Comparison of ENCODE assay signal across 20 cellular contexts in the genomic region with DNA sequence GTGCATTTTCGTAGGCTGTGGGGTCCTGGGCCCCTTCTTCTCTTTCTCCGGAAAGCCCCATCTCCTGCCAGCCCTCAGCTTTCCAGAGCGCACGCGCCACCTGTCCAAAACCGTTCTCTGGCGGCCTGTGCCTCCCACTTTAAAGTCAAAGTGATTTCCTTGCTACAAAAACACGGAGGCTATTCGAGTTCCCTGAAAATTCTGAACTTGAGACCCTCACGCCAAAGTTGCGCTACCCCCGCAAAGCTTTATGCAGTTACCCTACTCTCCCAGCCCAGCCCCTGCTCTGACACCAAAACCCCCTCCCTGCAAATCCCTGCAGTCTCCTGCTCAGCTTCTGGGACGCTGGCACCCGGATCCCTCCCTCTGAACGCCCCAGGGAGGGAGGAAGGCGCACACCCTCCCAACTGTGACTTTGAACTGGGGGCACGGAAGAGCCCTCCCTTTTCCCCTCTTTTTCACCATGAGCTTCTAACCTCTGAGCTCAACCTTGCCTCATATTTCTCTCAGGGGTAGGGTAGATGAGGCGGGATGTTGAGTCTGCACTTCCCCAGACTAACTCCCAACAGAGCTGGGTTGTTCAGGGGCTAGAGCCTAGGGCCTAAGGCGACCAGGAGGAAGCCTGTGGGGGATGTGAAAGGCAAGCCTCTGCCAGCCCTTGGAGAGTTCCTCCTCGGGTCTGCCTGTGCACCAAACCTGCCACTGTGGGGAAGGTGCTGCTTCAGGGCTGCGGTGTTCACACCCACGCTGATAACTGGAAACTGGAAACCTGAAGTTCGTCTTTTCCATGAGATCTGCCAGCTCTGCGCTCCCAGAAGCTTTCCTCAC. TPM values are rescaled to one million over a fixed set of nuclear protein-coding genes. Genes with fewer than 3 reads are reported as not detected.
DNase-seq lines count a peak whose midpoint lies in the region; ATAC-seq and TF ChIP-seq lines count a peak whose summit lies in the region.
"Had no signal": no experiment of that assay in that cellular context is flagged by ENCODE, and none has a peak within 500 bp of the region (broad histone marks: within the 10 kb centered on the region; RNA-seq: fewer than 3 reads in every experiment).

No MANE protein-coding gene starts in this region.

- H4K91ac ChIP-seq in neuronal stem cell (ENCODE audit: low read depth, low read length, poor library complexity) = no peak overlapping the region

- no peak for TF ChIP-seq CTCF in body of pancreas (IDR thresholded peaks at IDR 0.05)
- TF ChIP-seq CTCF in heart right ventricle (IDR thresholded peaks at IDR 0.05) = no peak

- H3K4me3 ChIP-seq in ectodermal cell (ENCODE audit: insufficient read depth, low read depth, low read length) (peak overlapping the region; percentile 36), neuronal stem cell (ENCODE audit: low read length in 2 of 2) (peak overlapping the region in 1 of 2 donors; percentile 74), body of pancreas (no peak overlapping the region), heart right ventricle (no peak overlapping the region)
- H3K4me3 ChIP-seq: lower lobe of right lung, MG63 had no signal

- no peak overlapping the region for H3K14ac ChIP-seq in neuronal stem cell (ENCODE audit: low read length)

- H2BK12ac ChIP-seq in neuronal stem cell (ENCODE audit: low read length) = no peak overlapping the region

- H2AFZ ChIP-seq in neuronal stem cell (ENCODE audit: low read length) = peak overlapping the region; percentile 6

- no peak overlapping the region for H3K18ac ChIP-seq in neuronal stem cell (ENCODE audit: low read length)

- H3K9ac ChIP-seq in neuronal stem cell (ENCODE audit: low read depth, low read length, poor library complexity) = no peak overlapping the region

- peak overlapping the region; percentile 69 for H3K23ac ChIP-seq in neuronal stem cell (ENCODE audit: low read depth, low read length, poor library complexity)

- no peak for TF ChIP-seq POLR2A in body of pancreas (IDR thresholded peaks at IDR 0.05)

- no peak overlapping the region for H2BK15ac ChIP-seq in neuronal stem cell (ENCODE audit: low read length)

- peak overlapping the region; percentile 75 for H3K4me2 ChIP-seq in neuronal stem cell (ENCODE audit: insufficient read depth, low read length, poor library complexity, severe bottlenecking)

- H3K27me3 ChIP-seq in ectodermal cell (ENCODE audit: control insufficient read depth, insufficient read depth, low read length, poor library complexity, severe bottlenecking) (peaks cover 43% of the 10 kb centered on the region), neuronal stem cell (ENCODE audit: control insufficient read depth in 3 of 3, insufficient read depth in 3 of 3, low read depth in 1 of 3, low read length in 3 of 3) (peaks cover 2 to 72% (median 21%) of the 10 kb centered on the region in 3 experiments), body of pancreas (no peaks in the 10 kb centered on the region), heart right ventricle (peaks cover 9 to 86% (median 64%) of the 10 kb centered on the region in 7 donors)

- no peak overlapping the region for H3K27ac ChIP-seq in ectodermal cell (ENCODE audit: insufficient read depth, low read depth, low read length, poor library complexity, severe bottlenecking)
- no peak overlapping the region for H3K27ac ChIP-seq in neuronal stem cell (replicated peaks; ENCODE audit: low read length)
- no peak overlapping the region for H3K27ac ChIP-seq in body of pancreas
- no peak overlapping the region for H3K27ac ChIP-seq in heart right ventricle
- H3K27ac ChIP-seq: lower lobe of right lung had no signal

- 7 to 10% methylated on average over 24 of the region's 24 CpGs for WGBS in ectodermal cell, 2 experiments
- WGBS in neuronal stem cell (ENCODE audit: extremely low coverage in 2 of 2, insufficient read length in 2 of 2, insufficient replicate concordance in 1 of 2), 2 donors = no CpG with 5 or more reads among the region's 24 CpGs
- WGBS in body of pancreas, 2 donors = 4 to 6% methylated on average over 20 to 24 of the region's 24 CpGs
- 2 to 3% methylated on average over 24 of the region's 24 CpGs for WGBS in heart right ventricle, 2 donors

- H3K4me1 ChIP-seq in ectodermal cell (ENCODE audit: control insufficient read depth, insufficient read depth, low read length) = peaks cover 3% of the 10 kb centered on the region
- H3K4me1 ChIP-seq in neuronal stem cell (ENCODE audit: control insufficient read depth in 2 of 2, insufficient read depth in 1 of 2, low read depth in 1 of 2, low read length in 2 of 2) = peaks cover 0 to 2% of the 10 kb centered on the region in 2 donors
- H3K4me1 ChIP-seq in body of pancreas = no peaks in the 10 kb centered on the region
- H3K4me1 ChIP-seq in heart right ventricle = peaks cover 0 to 4% (median 0%) of the 10 kb centered on the region in 9 donors
- H3K4me1 ChIP-seq: lower lobe of right lung had no signal

- ATAC-seq in body of pancreas (no peak), sciatic nerve (no peak), heart right ventricle (no peak)

- DNase-seq in DMS53 (lab: John Stamatoyannopoulos, UW) (peak; percentile 51), DMS53 treated with DMSO at 0.1 percent for 48 hours (lab: John Stamatoyannopoulos, UW; ENCODE audit: unreplicated experiment) (no peak), NCI-H69 (lab: John Stamatoyannopoulos, UW) (peak; percentile 94), neuronal stem cell (ENCODE audit: low spot score) (no peak), body of pancreas (no peak), sciatic nerve (ENCODE audit: low spot score) (no peak), heart right ventricle (no peak)
- DNase-seq: 8988T; activated CD4-positive, CD25-positive, alpha-beta regulatory T cell; activated T-cell treated with anti-CD3 and anti-CD28 coated beads, Interleukin-2, amount 50 U/mL, for 24 hours; aorta; effector CD4-positive, alpha-beta T cell; lower lobe of right lung; MG63; NCI-H526; occipital lobe had no signal

- H4K8ac ChIP-seq in neuronal stem cell (ENCODE audit: low read depth, low read length) = no peak overlapping the region

- no peaks in the 10 kb centered on the region for H3K79me1 ChIP-seq in neuronal stem cell (ENCODE audit: low read depth, low read length)

- no peak overlapping the region for H3K4ac ChIP-seq in neuronal stem cell (ENCODE audit: low read length)

- no peaks in the 10 kb centered on the region for H3K36me3 ChIP-seq in ectodermal cell (ENCODE audit: control insufficient read depth, insufficient read depth, low read length)
- H3K36me3 ChIP-seq in neuronal stem cell (replicated peaks in 1 of 2; ENCODE audit: control insufficient read depth in 2 of 2, insufficient read depth in 2 of 2, low read length in 2 of 2) = no peaks in the 10 kb centered on the region
- no peaks in the 10 kb centered on the region for H3K36me3 ChIP-seq in body of pancreas (replicated peaks in 1 of 2; ENCODE audit: insufficient read depth in 1 of 2, low read depth in 2 of 2)
- no peaks in the 10 kb centered on the region for H3K36me3 ChIP-seq in heart right ventricle
- H3K36me3 ChIP-seq: lower lobe of right lung, MG63 had no signal

- no peak overlapping the region for H2AK5ac ChIP-seq in neuronal stem cell (ENCODE audit: low read depth, low read length)

- intact Hi-C loops in body of pancreas (cut with DNase I) = no loop called here
- intact Hi-C loops in sciatic nerve (cut with DNase I) = no loop called here
- intact Hi-C loops in heart right ventricle (cut with DNase I) = no loop called here

- H3K9me3 ChIP-seq in ectodermal cell (ENCODE audit: control insufficient read depth, low read length) (no peaks in the 10 kb centered on the region), neuronal stem cell (replicated peaks in 1 of 2; ENCODE audit: control insufficient read depth in 2 of 2, insufficient read depth in 1 of 2, low read depth in 1 of 2, low read length in 2 of 2) (no peaks in the 10 kb centered on the region), body of pancreas (no peaks in the 10 kb centered on the region), heart right ventricle (no peaks in the 10 kb centered on the region)
- H3K9me3 ChIP-seq: lower lobe of right lung, MG63 had no signal

- H2BK120ac ChIP-seq in neuronal stem cell (ENCODE audit: low read depth, low read length) = no peak overlapping the region

- no peak overlapping the region for H2BK5ac ChIP-seq in neuronal stem cell (ENCODE audit: low read length)

RNA-seq across cellular contexts. Expression of gene PAX4, which starts 2.7 kb away (rescaled TPM):
- not detected for polyA plus RNA-seq in ectodermal cell (2013, experiment 1 of 4)
- not detected for polyA plus RNA-seq in ectodermal cell (2013, experiment 2 of 4)
- polyA plus RNA-seq in ectodermal cell (2013, experiment 3 of 4) = 0.16 TPM
- polyA plus RNA-seq in ectodermal cell (2013, experiment 4 of 4) = 0.12 TPM
- polyA plus RNA-seq in neuronal stem cell (2013, experiment 1 of 2) = not detected
- polyA plus RNA-seq in neuronal stem cell (2013, experiment 2 of 2) = 0.03 TPM
- total RNA-seq in body of pancreas (not detected), sciatic nerve (not detected), heart right ventricle (not detected)
- not detected for polyA plus RNA-seq in heart right ventricle
- total RNA-seq: aorta, frontal cortex, lower lobe of right lung, occipital lobe, SK-MEL-5, urinary bladder had no signal
- polyA plus RNA-seq: aorta, urinary bladder had no signal

RNA-seq across cellular contexts. Expression of gene FSCN3, which starts 27.1 kb away (rescaled TPM):
- 2.8 TPM for polyA plus RNA-seq in ectodermal cell (2013, experiment 1 of 4)
- polyA plus RNA-seq in ectodermal cell (2013, experiment 2 of 4) = 2.9 TPM
- polyA plus RNA-seq in ectodermal cell (2013, experiment 3 of 4) = 0.85 TPM
- 1.5 TPM for polyA plus RNA-seq in ectodermal cell (2013, experiment 4 of 4)
- polyA plus RNA-seq in neuronal stem cell (2013, experiment 1 of 2) = 1.7 TPM
- 1.1 TPM for polyA plus RNA-seq in neuronal stem cell (2013, experiment 2 of 2)
- 10 to 100 TPM in 1 of 2 donors, not detected in 1; 19.4 TPM for total RNA-seq in body of pancreas
- total RNA-seq in sciatic nerve = 0.27 TPM
- under 1 TPM in 2 of 10 donors, not detected in 8; 0.71 to 0.79 TPM for total RNA-seq in heart right ventricle
- under 1 TPM; 0.13 to 0.88 TPM for polyA plus RNA-seq in heart right ventricle
- total RNA-seq: lower lobe of right lung had no signal
- polyA plus RNA-seq: aorta had no signal

RNA-seq across cellular contexts. Expression of gene SND1, which starts 31.4 kb away (rescaled TPM):
- polyA plus RNA-seq in ectodermal cell (2013, experiment 1 of 4) = 163 TPM
- 166 TPM for polyA plus RNA-seq in ectodermal cell (2013, experiment 2 of 4)
- 116 TPM for polyA plus RNA-seq in ectodermal cell (2013, experiment 3 of 4)
- polyA plus RNA-seq in ectodermal cell (2013, experiment 4 of 4) = 131 TPM
- polyA plus RNA-seq in neuronal stem cell (2013, experiment 1 of 2) = 64.0 TPM
- polyA plus RNA-seq in neuronal stem cell (2013, experiment 2 of 2) = 61.4 TPM
- total RNA-seq in body of pancreas = 100 to 1,000 TPM; 146 to 155 TPM
- total RNA-seq in sciatic nerve = 125 TPM
- total RNA-seq in heart right ventricle = 100 to 1,000 TPM in 1 of 10 donors, 10 to 100 TPM in 9; 66.8 to 104 (median 80.8) TPM
- 100 to 1,000 TPM in 1 of 2 donors, 10 to 100 TPM in 1; 39.9 to 107 TPM for polyA plus RNA-seq in heart right ventricle

RNA-seq across cellular contexts. Expression of gene ARF5, which starts 32.4 kb away (rescaled TPM):
- polyA plus RNA-seq in ectodermal cell (2013, experiment 1 of 4) = 229 TPM
- polyA plus RNA-seq in ectodermal cell (2013, experiment 2 of 4) = 202 TPM
- 205 TPM for polyA plus RNA-seq in ectodermal cell (2013, experiment 3 of 4)
- polyA plus RNA-seq in ectodermal cell (2013, experiment 4 of 4) = 227 TPM
- 174 TPM for polyA plus RNA-seq in neuronal stem cell (2013, experiment 1 of 2)
- 173 TPM for polyA plus RNA-seq in neuronal stem cell (2013, experiment 2 of 2)
- total RNA-seq in body of pancreas = 100 to 1,000 TPM; 107 to 132 TPM
- total RNA-seq in sciatic nerve = 81.7 TPM
- total RNA-seq in heart right ventricle = 100 to 1,000 TPM in 2 of 10 donors, 10 to 100 TPM in 8; 84.8 to 107 (median 90.9) TPM
- 100 to 1,000 TPM; 132 to 185 TPM for polyA plus RNA-seq in heart right ventricle

RNA-seq across cellular contexts. Expression of gene GCC1, which starts 35.2 kb away (rescaled TPM):
- 15.9 TPM for polyA plus RNA-seq in ectodermal cell (2013, experiment 1 of 4)
- polyA plus RNA-seq in ectodermal cell (2013, experiment 2 of 4) = 18.5 TPM
- 12.1 TPM for polyA plus RNA-seq in ectodermal cell (2013, experiment 3 of 4)
- 14.5 TPM for polyA plus RNA-seq in ectodermal cell (2013, experiment 4 of 4)
- 5.0 TPM for polyA plus RNA-seq in neuronal stem cell (2013, experiment 1 of 2)
- polyA plus RNA-seq in neuronal stem cell (2013, experiment 2 of 2) = 4.9 TPM
- total RNA-seq in body of pancreas (10 to 100 TPM; 13.7 to 23.1 TPM), sciatic nerve (14.4 TPM), heart right ventricle (1 to 10 TPM; 5.7 to 8.9 (median 7.1) TPM)
- 1 to 10 TPM; 1.8 to 5.3 TPM for polyA plus RNA-seq in heart right ventricle

Comparison
In these comparisons a context has a peak if more than half of its experiments do, and no peak if none do; other contexts are left out.
1. DNase-seq: peak in DMS53 (single experiment) and NCI-H69 (single experiment); none in DMS53 treated with DMSO at 0.1 percent for 48 hours (single experiment), neuronal stem cell (single experiment), body of pancreas (0 of 4), sciatic nerve (single experiment) and heart right ventricle (0 of 2).